Comparison of ENCODE assay signal across 8 cellular contexts in the genomic region with DNA sequence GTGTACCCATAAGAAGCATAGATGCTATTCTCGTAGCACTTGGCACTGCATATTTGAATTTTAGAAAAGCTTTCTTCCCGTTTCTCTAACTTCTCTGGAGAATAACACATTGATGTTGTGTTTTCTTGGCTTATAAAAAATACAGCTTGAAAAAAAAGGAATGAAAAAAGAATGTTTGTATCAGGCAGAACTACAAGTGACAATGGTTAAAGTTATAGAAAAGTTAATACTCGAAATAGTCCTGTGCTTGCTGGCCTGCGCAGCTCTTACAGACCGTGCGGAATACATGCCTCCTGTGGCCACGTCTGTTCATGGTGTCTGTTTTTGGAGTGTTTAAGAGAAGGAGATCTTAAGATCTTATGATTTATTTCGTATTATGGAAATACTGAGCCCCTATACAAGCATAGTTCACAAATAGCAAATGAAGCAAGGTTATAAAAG. TPM values are rescaled to one million over a fixed set of nuclear protein-coding genes. Genes with fewer than 3 reads are reported as not detected.
DNase-seq lines count a peak whose midpoint lies in the region; ATAC-seq and TF ChIP-seq lines count a peak whose summit lies in the region.

No MANE protein-coding gene starts in this region.

- BruUV-seq in Caco-2 (replicated peaks; lab: Mats Ljungman, UMichigan), result no TSS peak

- peak overlapping the region; percentile 66 for H3K27ac Mint-ChIP-seq in Caco-2 (ENCODE audit: unreplicated experiment)

- H3K9ac ChIP-seq in fibroblast of lung (ENCODE audit: insufficient read depth, low read length), result peak overlapping the region; percentile 6

- H3K27ac ChIP-seq in fibroblast of lung (ENCODE audit: insufficient read depth, low read length), result peak overlapping the region; percentile 34

- intact Hi-C loops in Caco-2 (cut with micrococcal nuclease; ENCODE audit: unreplicated experiment), result no loop called here

- peak overlapping the region; percentile 91 for H2AFZ ChIP-seq in fibroblast of lung (ENCODE audit: low read length)

- peak overlapping the region; percentile 92 for H3K4me3 Mint-ChIP-seq in Caco-2 (ENCODE audit: unreplicated experiment)

- H3K36me3 ChIP-seq in Caco-2 (ENCODE audit: control insufficient read depth, insufficient read depth, low read length) (no peaks in the 10 kb centered on the region), fibroblast of lung (ENCODE audit: control insufficient read depth, insufficient read depth, low read length) (no peaks in the 10 kb centered on the region)

- peaks cover 6% of the 10 kb centered on the region for H3K36me3 Mint-ChIP-seq in Caco-2 (ENCODE audit: insufficient read depth, unreplicated experiment)

- H3K27me3 Mint-ChIP-seq in Caco-2 (ENCODE audit: insufficient read depth, unreplicated experiment), result no peaks in the 10 kb centered on the region

- ATAC-seq in GM21737 (IDR thresholded peaks at IDR 0.05; ENCODE audit: unreplicated experiment), result peak; percentile 14

- CTCF ChIA-PET in Caco-2 (lab: Charles Lee), result no interaction called here

- H3K27me3 ChIP-seq in Caco-2 (replicated peaks; ENCODE audit: control insufficient read depth, insufficient read depth, low read length) (no peaks in the 10 kb centered on the region), fibroblast of lung (ENCODE audit: control insufficient read depth, insufficient read depth, low read length) (peaks cover 10% of the 10 kb centered on the region)

- TF ChIP-seq CTCF in Caco-2 (IDR thresholded peaks at IDR 0.05; ENCODE audit: insufficient read depth in 1 of 2, low read depth in 1 of 2, low read length in 1 of 2, severe bottlenecking in 1 of 2, unreplicated experiment in 1 of 2), result no peak
- no peak for TF ChIP-seq CTCF in fibroblast of lung (conservative IDR thresholded peaks at IDR 0.05 in 1 of 2, IDR thresholded peaks at IDR 0.05 in 1 of 2; ENCODE audit: low read depth in 1 of 2, low read length in 2 of 2)

- in situ Hi-C loops in SK-MEL-5 (cut with HindIII; ENCODE audit: low pct_unique_long_range_greater_than_20kb, low sequenced_read_pairs), result no loop called here

- no peaks in the 10 kb centered on the region for H3K9me3 ChIP-seq in Caco-2
- no peaks in the 10 kb centered on the region for H3K9me3 ChIP-seq in fibroblast of lung (ENCODE audit: control insufficient read depth, insufficient read depth, low read depth, low read length)

- H3K4me1 ChIP-seq in Caco-2, result peaks cover 8% of the 10 kb centered on the region; the same call in 1 of the 2 replicates
- no peaks in the 10 kb centered on the region for H3K4me1 ChIP-seq in fibroblast of lung (ENCODE audit: control insufficient read depth, extremely low read depth, insufficient read depth, low read length)

- no peak for DNase-seq in Caco-2
- peak; percentile 5 for DNase-seq in SK-MEL-5 (ENCODE audit: low read depth, low spot score)
- peak; percentile 8 to 37 for DNase-seq in fibroblast of lung (ENCODE audit: low read depth in 2 of 2)
- peak; percentile 53 for DNase-seq in pons (ENCODE audit: low spot score)
- DNase-seq in effector CD4-positive, alpha-beta T cell, result no peak
- DNase-seq in NCI-H1694 (lab: John Stamatoyannopoulos, UW), result no peak
- no peak for DNase-seq in activated CD8-positive, alpha-beta memory T cell treated with anti-CD3 and anti-CD28 coated beads, Interleukin-2, amount 50 U/mL, for 4 hours

- no peaks in the 10 kb centered on the region for H3K9me3 Mint-ChIP-seq in Caco-2 (ENCODE audit: unreplicated experiment)

- H3K4me1 Mint-ChIP-seq in Caco-2 (ENCODE audit: low read depth, unreplicated experiment), result no peaks in the 10 kb centered on the region

- no peaks in the 10 kb centered on the region for H3K79me2 ChIP-seq in fibroblast of lung (ENCODE audit: control insufficient read depth, insufficient read depth, low read length)

- H4K20me1 ChIP-seq in fibroblast of lung (ENCODE audit: control insufficient read depth, extremely low read depth, insufficient read depth, low read length), result no peaks in the 10 kb centered on the region

- POLR2A ChIA-PET in Caco-2 (lab: Charles Lee), result interaction anchor here (0.5 to 0.7 kb wide), 2 partner anchors 16 to 48 kb away, joined by 4 to 8 read pairs; no protein-coding TSS in a partner anchor

- peak overlapping the region; percentile 53 for H3K4me3 ChIP-seq in Caco-2 (ENCODE audit: low read depth, low read length)
- H3K4me3 ChIP-seq in fibroblast of lung (replicated peaks in 1 of 4; ENCODE audit: control extremely low read depth in 1 of 4, insufficient read depth in 1 of 4, low read depth in 3 of 4, low read length in 4 of 4), result peak overlapping the region; percentile 63 to 96 (median 67)

- peak overlapping the region; percentile 97 for H3K4me2 ChIP-seq in fibroblast of lung (ENCODE audit: extremely low read depth, insufficient read depth, low read length)

RNA-seq across cellular contexts. Expression of gene DUSP19, which starts 0.8 kb away (rescaled TPM):
- total RNA-seq in Caco-2 (2022) (3.6 and 3.9 TPM in 2 replicates), fibroblast of lung (5.1 and 7.4 TPM in 2 replicates)
- total RNA-seq in SK-MEL-5 (2014; rRNA removed; shearing (Covaris generic)), result 7.5 and 8.1 TPM in 2 replicates
- 4.5 and 4.7 TPM in 2 replicates for polyA plus RNA-seq in SK-MEL-5 (2015; cell fraction: cytosol; rRNA removed)
- 2.1 and 2.8 TPM in 2 replicates for polyA plus RNA-seq in SK-MEL-5 (2015; cell fraction: nucleus; rRNA removed)
- polyA plus RNA-seq in fibroblast of lung, result 2.4 and 2.6 TPM in 2 replicates
- polyA plus RNA-seq in fibroblast of lung (2012), result 0.85 and 1.1 TPM in 2 replicates
- 1.1 and 1.7 TPM in 2 replicates for polyA minus RNA-seq in fibroblast of lung (ENCODE audit: low replicate concordance)

RNA-seq across cellular contexts. Expression of gene NCKAP1, which starts 41.1 kb away (rescaled TPM):
- total RNA-seq in Caco-2 (2022) (154 and 162 TPM in 2 replicates), fibroblast of lung (106 and 141 TPM in 2 replicates)
- 124 and 125 TPM in 2 replicates for total RNA-seq in SK-MEL-5 (2014; rRNA removed; shearing (Covaris generic))
- polyA plus RNA-seq in SK-MEL-5 (2015; cell fraction: cytosol; rRNA removed), result 102 and 117 TPM in 2 replicates
- polyA plus RNA-seq in SK-MEL-5 (2015; cell fraction: nucleus; rRNA removed), result 90.5 and 97.0 TPM in 2 replicates
- 185 and 219 TPM in 2 replicates for polyA plus RNA-seq in fibroblast of lung
- polyA plus RNA-seq in fibroblast of lung (2012), result 80.6 and 87.8 TPM in 2 replicates
- polyA minus RNA-seq in fibroblast of lung (ENCODE audit: low replicate concordance), result 10.6 and 22.1 TPM in 2 replicates

RNA-seq across cellular contexts. Expression of gene NUP35, which starts 44.9 kb away (rescaled TPM):
- total RNA-seq in Caco-2 (2022) (34.7 and 36.1 TPM in 2 replicates), fibroblast of lung (6.7 and 8.9 TPM in 2 replicates)
- total RNA-seq in SK-MEL-5 (2014; rRNA removed; shearing (Covaris generic)), result 23.8 and 31.8 TPM in 2 replicates
- polyA plus RNA-seq in SK-MEL-5 (2015; cell fraction: cytosol; rRNA removed), result 12.1 and 12.7 TPM in 2 replicates
- 11.8 and 15.4 TPM in 2 replicates for polyA plus RNA-seq in SK-MEL-5 (2015; cell fraction: nucleus; rRNA removed)
- polyA plus RNA-seq in fibroblast of lung, result 10.0 and 15.1 TPM in 2 replicates
- 6.4 and 12.1 TPM in 2 replicates for polyA plus RNA-seq in fibroblast of lung (2012)
- polyA minus RNA-seq in fibroblast of lung (ENCODE audit: low replicate concordance), result 1.7 and 6.4 TPM in 2 replicates

Comparison
In these comparisons a context has a peak if more than half of its experiments do, and no peak if none do; other contexts are left out.
1. DNase-seq: peak in SK-MEL-5 (single experiment), fibroblast of lung (2 of 2) and pons (single experiment); none in Caco-2 (0 of 2), effector CD4-positive, alpha-beta T cell (single experiment), NCI-H1694 (single experiment) and activated CD8-positive, alpha-beta memory T cell treated with anti-CD3 and anti-CD28 coated beads, Interleukin-2, amount 50 U/mL, for 4 hours (single experiment).